In the genomic region with DNA sequence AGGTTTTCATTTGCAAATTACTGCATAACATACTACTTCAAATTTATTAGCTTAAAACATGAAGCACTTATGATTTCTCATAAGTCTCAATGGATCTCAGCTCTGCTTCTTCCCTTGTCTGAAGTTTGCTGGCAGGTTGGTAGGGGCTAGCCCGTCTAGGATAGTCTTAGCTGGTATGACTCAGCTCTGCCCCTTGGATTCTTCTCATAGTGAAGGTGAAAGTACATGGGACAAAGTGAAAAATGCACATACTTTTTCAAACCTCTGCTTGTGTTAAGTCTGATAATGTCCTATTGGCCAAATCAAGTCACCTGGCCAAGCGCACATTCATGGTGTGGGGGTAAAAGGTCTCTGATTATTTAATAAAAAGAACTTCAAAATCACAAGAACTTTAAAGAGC, we compare ENCODE assay signal across 28 cellular contexts.
"Had no signal": no experiment of that assay in that cellular context is flagged by ENCODE, and none has a peak within 500 bp of the region (broad histone marks: within the 10 kb centered on the region; RNA-seq: fewer than 3 reads in every experiment).

No MANE protein-coding gene starts in this region.

- H3K27ac ChIP-seq: body of pancreas, gastrocnemius medialis, hepatocyte, lower lobe of right lung, right lobe of liver, skin epidermis, thoracic aorta, VCaP had no signal

- DNase-seq: activated CD4-positive, alpha-beta memory T cell treated with anti-CD3 and anti-CD28 coated beads for 36 hours; activated CD4-positive, alpha-beta T cell treated with anti-CD3 and anti-CD28 coated beads, Interleukin-2, amount 10 ng/mL, durations not matched to agents 24 days and 14 days; activated CD8-positive, alpha-beta memory T cell treated with anti-CD3 and anti-CD28 coated beads, Interleukin-2, amount 50 U/mL, for 48 hours; activated gamma-delta T cell; activated naive CD4-positive, alpha-beta T cell treated with anti-CD3 and anti-CD28 coated beads, Interleukin-2, amount 10 ng/mL, durations not matched to agents 7 days and 5 days; activated T-cell treated with anti-CD3 and anti-CD28 coated beads, Interleukin-2, amount 50 U/mL, for 24 hours; amygdala; body of pancreas; cerebellar nuclear complex; cortex of kidney; effector memory CD8-positive, alpha-beta T cell; erythroblast; gastrocnemius medialis; kidney; lower lobe of right lung; mesenchymal stem cell; natural killer cell; right lobe of liver; stimulated activated CD4-positive, alpha-beta T cell treated with anti-CD3 and anti-CD28 coated beads, Interleukin-12 subunit alpha, Interleukin-12 subunit beta, amount 100 ng/mL, for 4 hours; stimulated activated CD4-positive, alpha-beta T cell treated with anti-CD3 and anti-CD28 coated beads, Interleukin-4, amount 100 ng/mL, for 1 hour; T-helper 9 cell; trophoblast cell had no signal

- H3K4me2 ChIP-seq: hepatocyte had no signal

- H2AFZ ChIP-seq: hepatocyte had no signal

- H3K79me2 ChIP-seq: hepatocyte had no signal

- H3K36me3 ChIP-seq: gastrocnemius medialis, lower lobe of right lung, right lobe of liver, thoracic aorta had no signal

- H3K4me1 ChIP-seq: body of pancreas, gastrocnemius medialis, lower lobe of right lung, right lobe of liver had no signal

- H3K27me3 ChIP-seq: body of pancreas, gastrocnemius medialis, hepatocyte, right lobe of liver had no signal

- H3K4me3 ChIP-seq: body of pancreas, gastrocnemius medialis, hepatocyte, lower lobe of right lung, right lobe of liver, skin epidermis, thoracic aorta had no signal

- ATAC-seq: activated CD4-positive, CD25-positive, alpha-beta regulatory T cell treated with anti-CD3 and anti-CD28 coated beads, Interleukin-2, amount 50 U/mL, for 24 hours; body of pancreas; effector memory CD8-positive, alpha-beta T cell; gastrocnemius medialis; lower lobe of right lung; natural killer cell; right lobe of liver; stimulated activated effector memory CD8-positive, alpha-beta T cell treated with anti-CD3 and anti-CD28 coated beads, Interleukin-12 subunit alpha, Interleukin-12 subunit beta, amount 100 ng/mL, for 72 hours had no signal

- H3K9me3 ChIP-seq: body of pancreas, gastrocnemius medialis, lower lobe of right lung, right lobe of liver, thoracic aorta had no signal
